Comparison of ENCODE assay signal across 8 cellular contexts in the genomic region with DNA sequence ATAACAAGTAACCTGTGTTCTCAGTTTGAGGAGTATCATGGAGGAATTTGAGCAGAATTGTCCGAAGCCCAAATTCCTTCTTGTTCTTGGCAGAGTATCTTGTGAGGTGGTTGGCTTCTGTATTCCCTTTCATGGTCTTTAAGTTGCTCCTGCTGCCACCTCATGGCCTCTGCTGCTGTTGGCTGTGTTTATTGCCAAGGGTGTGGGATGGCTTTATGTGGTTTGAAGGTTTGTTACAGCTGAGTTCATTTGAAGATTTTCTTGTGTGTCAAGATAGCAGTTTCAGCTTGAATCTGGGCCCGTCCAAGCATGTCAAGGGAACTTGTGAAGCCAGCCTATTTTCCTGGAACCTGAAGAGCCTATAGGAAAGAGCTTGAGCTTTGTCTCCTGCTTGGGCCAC. TPM values are rescaled to one million over a fixed set of nuclear protein-coding genes. Genes with fewer than 3 reads are reported as not detected.
A peak's percentile ranks its signal among the peaks of the same experiment; 100 is the strongest.
DNase-seq lines count a peak whose midpoint lies in the region; ATAC-seq and TF ChIP-seq lines count a peak whose summit lies in the region.

No MANE protein-coding gene starts in this region.

- H3K36me3 ChIP-seq in SK-N-SH (replicated peaks in 1 of 2; ENCODE audit: control insufficient read depth in 1 of 2, insufficient read depth in 2 of 2, low read length in 1 of 2) (no peaks in the 10 kb centered on the region), esophagus muscularis mucosa (no peaks in the 10 kb centered on the region)

- WGBS in SK-N-SH (ENCODE audit: low lambda C conversion rate), result 50% methylated on average over 2 of the region's 2 CpGs
- 52% methylated on average over 2 of the region's 2 CpGs for WGBS in right cardiac atrium
- WGBS in esophagus muscularis mucosa, result 31% methylated on average over 2 of the region's 2 CpGs

- H3K4me2 ChIP-seq in SK-N-SH, result no peak overlapping the region

- no peaks in the 10 kb centered on the region for H3F3A ChIP-seq in SK-N-SH (replicated peaks; ENCODE audit: insufficient read depth)

- H3K4me1 ChIP-seq in SK-N-SH (ENCODE audit: control insufficient read depth in 1 of 2, insufficient read depth in 2 of 2, low read depth in 1 of 2, low read length in 1 of 2) (no peaks in the 10 kb centered on the region), right cardiac atrium (ENCODE audit: control insufficient read depth, insufficient read depth, low read length) (no peaks in the 10 kb centered on the region), esophagus muscularis mucosa (no peaks in the 10 kb centered on the region)

- peak; percentile 44; the same call in 1 of the 3 replicates for ATAC-seq in SK-N-SH treated with all-trans-retinoic acid at 6 μM for 48 hours
- ATAC-seq in HG03432 (IDR thresholded peaks at IDR 0.05; ENCODE audit: unreplicated experiment), result peak; percentile 83
- no peak for ATAC-seq in right cardiac atrium
- no peak for ATAC-seq in GM21515 (IDR thresholded peaks at IDR 0.05; ENCODE audit: unreplicated experiment)

- H3K4me3 ChIP-seq in SK-N-SH (ENCODE audit: low read depth in 2 of 2, low read length in 1 of 2), result no peak overlapping the region
- no peak overlapping the region for H3K4me3 ChIP-seq in astrocyte of the spinal cord (ENCODE audit: low read depth, low read length)
- no peak overlapping the region for H3K4me3 ChIP-seq in retinal pigment epithelial cell (ENCODE audit: low read length)
- no peak overlapping the region for H3K4me3 ChIP-seq in right cardiac atrium (ENCODE audit: low read length)
- H3K4me3 ChIP-seq in esophagus muscularis mucosa, result no peak overlapping the region

- H3K27ac ChIP-seq in SK-N-SH (ENCODE audit: low read depth in 2 of 2, low read length in 1 of 2) (no peak overlapping the region), right cardiac atrium (ENCODE audit: low read length) (no peak overlapping the region), esophagus muscularis mucosa (replicated peaks in 1 of 4) (no peak overlapping the region)

- TF ChIP-seq EP300 in SK-N-SH (IDR thresholded peaks at IDR 0.05; ENCODE audit: borderline replicate concordance in 1 of 2, low read depth in 1 of 2, low read length in 1 of 2) (no peak), esophagus muscularis mucosa (IDR thresholded peaks at IDR 0.05) (no peak)

- no peak for DNase-seq in SK-N-SH
- peak; percentile 64 for DNase-seq in astrocyte of the spinal cord (ENCODE audit: low read depth, low spot score)
- peak; percentile 5 for DNase-seq in retinal pigment epithelial cell (ENCODE audit: low read depth)
- no peak for DNase-seq in right cardiac atrium
- DNase-seq in esophagus muscularis mucosa (ENCODE audit: extremely low spot score), result no peak

- CTCF ChIA-PET in SK-N-SH (lab: Yijun Ruan, JAX), result interaction anchor here (0.7 to 1.3 kb wide), 2 partner anchors 35 to 38 kb away, joined by 3 to 4 read pairs; no protein-coding TSS in a partner anchor

- H3K79me2 ChIP-seq in SK-N-SH (ENCODE audit: insufficient read depth), result no peaks in the 10 kb centered on the region

- TF ChIP-seq POLR2A in esophagus muscularis mucosa (IDR thresholded peaks at IDR 0.05; ENCODE audit: low read depth), result no peak

- no peaks in the 10 kb centered on the region for H3K9me2 ChIP-seq in SK-N-SH

- TF ChIP-seq RAD21 in SK-N-SH (IDR thresholded peaks at IDR 0.05; ENCODE audit: low read length), result no peak

- in situ Hi-C loops in astrocyte of the spinal cord (cut with HindIII; ENCODE audit: low sequenced_read_pairs), result no loop called here

- POLR2A ChIA-PET in SK-N-SH (lab: Yijun Ruan, JAX), result no interaction called here

- no peaks in the 10 kb centered on the region for H3K27me3 ChIP-seq in SK-N-SH (ENCODE audit: insufficient read depth)
- no peaks in the 10 kb centered on the region for H3K27me3 ChIP-seq in right cardiac atrium (ENCODE audit: control insufficient read depth, insufficient read depth)
- H3K27me3 ChIP-seq in esophagus muscularis mucosa, result no peaks in the 10 kb centered on the region

- intact Hi-C loops in right cardiac atrium (cut with DNase I), result no loop called here
- intact Hi-C loops in esophagus muscularis mucosa (cut with DNase I), result no loop called here

- H4K20me1 ChIP-seq in SK-N-SH (ENCODE audit: insufficient read depth), result no peaks in the 10 kb centered on the region

- no peak overlapping the region for H3K9ac ChIP-seq in SK-N-SH

- H2AFZ ChIP-seq in SK-N-SH (ENCODE audit: low read depth), result no peak overlapping the region

- TF ChIP-seq CTCF in SK-N-SH (IDR thresholded peaks at IDR 0.05), result no peak
- TF ChIP-seq CTCF in astrocyte of the spinal cord (IDR thresholded peaks at IDR 0.05; ENCODE audit: low read depth, low read length), result peak; percentile 10
- TF ChIP-seq CTCF in retinal pigment epithelial cell (conservative IDR thresholded peaks at IDR 0.05; ENCODE audit: low read depth, low read length), result peak; percentile 12
- no peak for TF ChIP-seq CTCF in esophagus muscularis mucosa (IDR thresholded peaks at IDR 0.05)

- H3K9me3 ChIP-seq in SK-N-SH (no peaks in the 10 kb centered on the region), right cardiac atrium (ENCODE audit: control insufficient read depth, low read length) (no peaks in the 10 kb centered on the region), esophagus muscularis mucosa (no peaks in the 10 kb centered on the region)

TF ChIP-seq in SK-N-SH treated with all-trans-retinoic acid at 6 μM for 48 hours, 23 proteins besides CTCF, POLR2A, EP300 and RAD21 (continues in another document):
- no peak for TF ChIP-seq ZNF70 (CRISPR knock-in tag; IDR thresholded peaks at IDR 0.05)
- TF ChIP-seq, protein P1, sequence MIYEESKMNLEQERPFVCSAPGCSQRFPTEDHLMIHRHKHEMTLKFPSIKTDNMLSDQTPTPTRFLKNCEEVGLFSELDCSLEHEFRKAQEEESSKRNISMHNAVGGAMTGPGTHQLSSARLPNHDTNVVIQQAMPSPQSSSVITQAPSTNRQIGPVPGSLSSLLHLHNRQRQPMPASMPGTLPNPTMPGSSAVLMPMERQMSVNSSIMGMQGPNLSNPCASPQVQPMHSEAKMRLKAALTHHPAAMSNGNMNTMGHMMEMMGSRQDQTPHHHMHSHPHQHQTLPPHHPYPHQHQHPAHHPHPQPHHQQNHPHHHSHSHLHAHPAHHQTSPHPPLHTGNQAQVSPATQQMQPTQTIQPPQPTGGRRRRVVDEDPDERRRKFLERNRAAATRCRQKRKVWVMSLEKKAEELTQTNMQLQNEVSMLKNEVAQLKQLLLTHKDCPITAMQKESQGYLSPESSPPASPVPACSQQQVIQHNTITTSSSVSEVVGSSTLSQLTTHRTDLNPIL (CRISPR knock-in tag; IDR thresholded peaks at IDR 0.05; ENCODE audit: low read depth), result no peak
- TF ChIP-seq ZFP3 (CRISPR knock-in tag; IDR thresholded peaks at IDR 0.05), result no peak
- no peak for TF ChIP-seq ZNF8 (CRISPR knock-in tag; IDR thresholded peaks at IDR 0.05)
- no peak for TF ChIP-seq ZNF565 (CRISPR knock-in tag; conservative IDR thresholded peaks at IDR 0.05; ENCODE audit: low read depth)
- TF ChIP-seq OSR1 (CRISPR knock-in tag; IDR thresholded peaks at IDR 0.05), result no peak
- no peak for TF ChIP-seq SNAI2 (CRISPR knock-in tag; IDR thresholded peaks at IDR 0.05)
- no peak for TF ChIP-seq ISL1 (CRISPR knock-in tag; IDR thresholded peaks at IDR 0.05)

TF ChIP-seq in SK-N-SH, 30 proteins besides CTCF, POLR2A, EP300 and RAD21:
- no peak for TF ChIP-seq GABPA (IDR thresholded peaks at IDR 0.05; ENCODE audit: low read depth)

RNA-seq across cellular contexts. Expression of a gene that starts 20.2 kb away (rescaled TPM):
- polyA plus RNA-seq in SK-N-SH (2012; rRNA removed), result 3.6 and 4.1 TPM in 2 replicates
- 5.8 and 6.7 TPM in 2 replicates for polyA plus RNA-seq in SK-N-SH (2012; cell fraction: cytosol; rRNA removed)
- 2.5 and 6.4 TPM in 2 replicates for polyA plus RNA-seq in SK-N-SH (2012; cell fraction: nucleus; rRNA removed)
- under 1 TPM in 3 of 4 donors, not detected in 1; 0.31 to 0.86 (median 0.47) TPM for total RNA-seq in right cardiac atrium
- 0.05 TPM for polyA plus RNA-seq in right cardiac atrium
- 1 to 10 TPM in 1 of 4 donors, under 1 TPM in 1, not detected in 2; 0.83 to 1.6 TPM for total RNA-seq in esophagus muscularis mucosa

RNA-seq across cellular contexts. Expression of a gene that starts 36.9 kb away (rescaled TPM):
- polyA plus RNA-seq in SK-N-SH (2012; rRNA removed) (1.6 and 1.9 TPM in 2 replicates), right cardiac atrium (0.61 TPM)
- 3.3 and 3.8 TPM in 2 replicates for polyA plus RNA-seq in SK-N-SH (2012; cell fraction: cytosol; rRNA removed)
- 0.89 and 2.0 TPM in 2 replicates for polyA plus RNA-seq in SK-N-SH (2012; cell fraction: nucleus; rRNA removed)
- total RNA-seq in right cardiac atrium (under 1 TPM; 0.45 to 0.88 (median 0.69) TPM), esophagus muscularis mucosa (1 to 10 TPM; 2.1 to 3.7 (median 2.1) TPM)

Comparison
In these comparisons a context has a peak if more than half of its experiments do, and no peak if none do; other contexts are left out.
1. ATAC-seq: peak in SK-N-SH treated with all-trans-retinoic acid at 6 μM for 48 hours (single experiment) and HG03432 (single experiment); none in right cardiac atrium (0 of 2) and GM21515 (single experiment).
2. DNase-seq: peak in astrocyte of the spinal cord (single experiment) and retinal pigment epithelial cell (single experiment); none in SK-N-SH (single experiment), right cardiac atrium (0 of 3) and esophagus muscularis mucosa (single experiment).
3. CTCF ChIP-seq: peak in astrocyte of the spinal cord (single experiment) and retinal pigment epithelial cell (single experiment); none in SK-N-SH (single experiment) and esophagus muscularis mucosa (0 of 3).